24 cellular contexts compared by ENCODE assay signal in the genomic region with DNA sequence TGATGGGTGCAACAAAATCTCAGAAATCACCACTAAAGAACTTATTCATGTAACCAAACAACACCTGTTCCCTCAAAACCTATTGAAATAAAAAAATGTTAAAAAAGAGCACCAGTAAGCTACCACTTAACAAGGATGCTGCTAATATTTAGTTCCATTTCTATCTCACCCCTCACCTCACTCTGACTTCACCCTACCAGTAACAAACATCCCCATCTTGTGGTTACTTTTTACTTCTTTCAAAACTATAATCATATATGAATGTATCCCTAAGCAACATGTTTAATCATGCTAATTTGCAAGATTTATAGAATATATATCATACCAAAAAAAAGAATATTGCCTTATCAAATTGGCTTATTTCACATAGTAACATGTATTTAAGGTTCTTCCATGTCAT. TPM values are rescaled to one million over a fixed set of nuclear protein-coding genes. Genes with fewer than 3 reads are reported as not detected.
DNase-seq lines count a peak whose midpoint lies in the region; ATAC-seq, FAIRE-seq and TF ChIP-seq lines count a peak whose summit lies in the region.
"Had no signal": no experiment of that assay in that cellular context is flagged by ENCODE, and none has a peak within 500 bp of the region (broad histone marks: within the 10 kb centered on the region; RNA-seq: fewer than 3 reads in every experiment).

No MANE protein-coding gene starts in this region.

- H3K4me1 Mint-ChIP-seq in natural killer cell = no peaks in the 10 kb centered on the region
- no peaks in the 10 kb centered on the region for H3K4me1 Mint-ChIP-seq in natural killer cell treated with Interleukin-12 subunit alpha and Interleukin-12 subunit beta and Interleukin-15 and Interleukin-18, amount 100 ng/mL, for 72 hours (ENCODE audit: low read depth in 2 of 2)
- H3K4me1 Mint-ChIP-seq: CD14-positive monocyte had no signal

- TF ChIP-seq CTCF in natural killer cell (IDR thresholded peaks at IDR 0.05) (peak; percentile 17), OCI-LY3 (IDR thresholded peaks at IDR 0.05; ENCODE audit: low read depth, low read length) (peak; percentile 34), bronchial epithelial cell (IDR thresholded peaks at IDR 0.05; ENCODE audit: insufficient read depth, low read length, severe bottlenecking) (no peak)

- intact Hi-C loops in natural killer cell (cut with micrococcal nuclease) = loop anchor here (2.0 to 10.0 kb wide), 2 partner anchors 552 to 770 kb away; no protein-coding TSS in a partner anchor

- no peaks in the 10 kb centered on the region for H3K36me3 Mint-ChIP-seq in natural killer cell
- H3K36me3 Mint-ChIP-seq in natural killer cell treated with Interleukin-12 subunit alpha and Interleukin-12 subunit beta and Interleukin-15 and Interleukin-18, amount 100 ng/mL, for 72 hours = no peaks in the 10 kb centered on the region
- H3K36me3 Mint-ChIP-seq: CD14-positive monocyte had no signal

- H3K4me1 ChIP-seq in OCI-LY3 (ENCODE audit: low read length) = no peaks in the 10 kb centered on the region
- no peaks in the 10 kb centered on the region for H3K4me1 ChIP-seq in small intestine (ENCODE audit: control insufficient read depth in 2 of 2, insufficient read depth in 1 of 2, low read depth in 1 of 2, low read length in 1 of 2)

- H3K4me3 ChIP-seq in OCI-LY3 (ENCODE audit: low read length) (no peak overlapping the region), bronchial epithelial cell (ENCODE audit: low read depth, low read length) (no peak overlapping the region), small intestine (ENCODE audit: low read depth in 1 of 2, low read length in 2 of 2) (no peak overlapping the region)

- H3K4me3 Mint-ChIP-seq in natural killer cell = no peak overlapping the region
- no peak overlapping the region for H3K4me3 Mint-ChIP-seq in natural killer cell treated with Interleukin-12 subunit alpha and Interleukin-12 subunit beta and Interleukin-15 and Interleukin-18, amount 100 ng/mL, for 72 hours
- H3K4me3 Mint-ChIP-seq: CD14-positive monocyte had no signal

- H3K27ac ChIP-seq in OCI-LY3 (ENCODE audit: low read length) (no peak overlapping the region), small intestine (ENCODE audit: low read depth in 1 of 2, low read length in 1 of 2) (no peak overlapping the region)

- FAIRE-seq in bronchial epithelial cell (lab: Jason Lieb, UNC) = no peak
- no peak for FAIRE-seq in small intestine (lab: Jason Lieb, UNC)
- FAIRE-seq: A204.1, HTR-8/SVneo had no signal

- DNase-seq in natural killer cell (no peak), bronchial epithelial cell (ENCODE audit: low read depth) (peak; percentile 4), small intestine (peak; percentile 18), 8988T (no peak), NCI-H2107 (lab: John Stamatoyannopoulos, UW) (no peak)
- no peak for DNase-seq in natural killer cell treated with Interleukin-12 subunit alpha and Interleukin-12 subunit beta and Interleukin-15 and Interleukin-18, amount 100 ng/mL, for 72 hours (ENCODE audit: low spot score)
- DNase-seq: DND-41, GOT3, HCEC 1CT, KG1, NCI-H1048, NCI-H1417 treated with DMSO at 0.1 percent for 48 hours, NCI-H187, NCI-H446 treated with DMSO at 0.1 percent for 48 hours, NCI-H526 treated with DMSO at 0.1 percent for 48 hours, RPMI8226, SHP77 had no signal

- no peak overlapping the region for H2AFZ ChIP-seq in OCI-LY3 (ENCODE audit: low read depth, low read length)

- H3K36me3 ChIP-seq in OCI-LY3 (replicated peaks; ENCODE audit: low read depth, low read length) = no peaks in the 10 kb centered on the region
- H3K36me3 ChIP-seq in bronchial epithelial cell (ENCODE audit: control insufficient read depth, insufficient read depth, low read length) = no peaks in the 10 kb centered on the region
- H3K36me3 ChIP-seq in small intestine (ENCODE audit: control insufficient read depth in 2 of 2, insufficient read depth in 2 of 2, low read length in 2 of 2) = no peaks in the 10 kb centered on the region

- ATAC-seq in natural killer cell (peak in 1 of 3 donors; percentile 40), HG03354 (IDR thresholded peaks at IDR 0.05; ENCODE audit: poor library complexity, severe bottlenecking, unreplicated experiment) (no peak)
- no peak for ATAC-seq in natural killer cell treated with Interleukin-12 subunit alpha and Interleukin-12 subunit beta and Interleukin-15 and Interleukin-18, amount 100 ng/mL, for 72 hours

- no peak overlapping the region for H3K27ac Mint-ChIP-seq in natural killer cell
- H3K27ac Mint-ChIP-seq in natural killer cell treated with Interleukin-12 subunit alpha and Interleukin-12 subunit beta and Interleukin-15 and Interleukin-18, amount 100 ng/mL, for 72 hours = no peak overlapping the region
- H3K27ac Mint-ChIP-seq: CD14-positive monocyte had no signal

- no peaks in the 10 kb centered on the region for H4K20me1 ChIP-seq in OCI-LY3 (ENCODE audit: insufficient read depth, low read length)

- no peak overlapping the region for H3K9ac ChIP-seq in OCI-LY3 (ENCODE audit: low read length)

- no peak overlapping the region for H3K4me2 ChIP-seq in OCI-LY3 (ENCODE audit: low read length)

- no peaks in the 10 kb centered on the region for H3K9me3 Mint-ChIP-seq in natural killer cell
- H3K9me3 Mint-ChIP-seq in natural killer cell treated with Interleukin-12 subunit alpha and Interleukin-12 subunit beta and Interleukin-15 and Interleukin-18, amount 100 ng/mL, for 72 hours = no peaks in the 10 kb centered on the region

- H3K9me3 ChIP-seq in OCI-LY3 (ENCODE audit: insufficient read depth, low read length) = no peaks in the 10 kb centered on the region
- H3K9me3 ChIP-seq in small intestine (ENCODE audit: control insufficient read depth, low read depth) = no peaks in the 10 kb centered on the region

- H3K27me3 Mint-ChIP-seq in natural killer cell (ENCODE audit: low read depth in 2 of 2) = no peaks in the 10 kb centered on the region
- peaks cover 0 to 6% of the 10 kb centered on the region in 2 donors for H3K27me3 Mint-ChIP-seq in natural killer cell treated with Interleukin-12 subunit alpha and Interleukin-12 subunit beta and Interleukin-15 and Interleukin-18, amount 100 ng/mL, for 72 hours

- no peaks in the 10 kb centered on the region for H3K27me3 ChIP-seq in OCI-LY3 (ENCODE audit: low read depth, low read length)
- H3K27me3 ChIP-seq in bronchial epithelial cell (ENCODE audit: control insufficient read depth, insufficient read depth, low read length) = no peaks in the 10 kb centered on the region
- H3K27me3 ChIP-seq in small intestine (ENCODE audit: control insufficient read depth in 2 of 2, insufficient read depth in 2 of 2, low read length in 2 of 2) = no peaks in the 10 kb centered on the region

- no peaks in the 10 kb centered on the region for H3K79me2 ChIP-seq in OCI-LY3 (ENCODE audit: low read length)

RNA-seq across cellular contexts. Expression of gene SLC24A3, which starts 27.4 kb away (rescaled TPM):
- 1 to 10 TPM in 1 of 3 donors, under 1 TPM in 2; 0.09 to 5.5 (median 0.99) TPM for total RNA-seq in natural killer cell
- 1 to 10 TPM in 1 of 2 donors, not detected in 1; 1.4 TPM for total RNA-seq in natural killer cell treated with Interleukin-12 subunit alpha and Interleukin-12 subunit beta and Interleukin-15 and Interleukin-18, amount 100 ng/mL, for 72 hours
- total RNA-seq in bronchial epithelial cell = under 0.01 and 0.26 TPM in 2 replicates
- 1 to 10 TPM in 2 of 3 donors, not detected in 1; 1.6 to 4.0 TPM for polyA plus RNA-seq in small intestine
- total RNA-seq: G401, MCF 10A had no signal

Comparison
In these comparisons a context has a peak if more than half of its experiments do, and no peak if none do; other contexts are left out.
1. DNase-seq: peak in bronchial epithelial cell (single experiment) and small intestine (single experiment); none in natural killer cell (single experiment), natural killer cell treated with Interleukin-12 subunit alpha and Interleukin-12 subunit beta and Interleukin-15 and Interleukin-18, amount 100 ng/mL, for 72 hours (single experiment), 8988T (single experiment) and NCI-H2107 (single experiment).